In genomic region chr10:929965-930364, GRCh38 we compare ENCODE assay signal across 8 cellular contexts. TPM values are rescaled to one million over a fixed set of nuclear protein-coding genes. Genes with fewer than 3 reads are reported as not detected.
A peak's percentile ranks its signal among the peaks of the same experiment; 100 is the strongest.
DNase-seq lines count a peak whose midpoint lies in the region; ATAC-seq, FAIRE-seq and TF ChIP-seq lines count a peak whose summit lies in the region.

No MANE protein-coding gene starts in this region.

- DNase-seq in SK-N-MC (ENCODE audit: low read depth, low spot score) (no peak), fibroblast of mammary gland (ENCODE audit: low read depth) (no peak), skeletal muscle cell (ENCODE audit: low read depth) (no peak), UCSD-AML1 (lab: John Stamatoyannopoulos, UW; ENCODE audit: unreplicated experiment) (no peak), H54 (ENCODE audit: insufficient read length, low spot score) (no peak), omental fat pad (ENCODE audit: low spot score) (no peak)

- H3K36me3 ChIP-seq in BLaER1 treated with 17β-estradiol and CSF1 and Interleukin-3, amounts not matched to agents 10 nM and 100 nM, result peaks cover 19 to 41% (median 25%) of the 10 kb centered on the region in 11 experiments
- no peaks in the 10 kb centered on the region; the same call in 1 of the 2 replicates for H3K36me3 ChIP-seq in SK-N-MC (ENCODE audit: insufficient read depth, low read length)

- FAIRE-seq in H54 (lab: Jason Lieb, UNC), result no peak

- peaks cover 30 to 58% (median 47%) of the 10 kb centered on the region in 10 experiments for H3K4me1 ChIP-seq in BLaER1 treated with 17β-estradiol and CSF1 and Interleukin-3, amounts not matched to agents 10 nM and 100 nM

- ATAC-seq in GM21723 (IDR thresholded peaks at IDR 0.05; ENCODE audit: unreplicated experiment) (peak; percentile 38), omental fat pad (ENCODE audit: low FRiP score) (no peak)

- H3K27me3 ChIP-seq in BLaER1 treated with 17β-estradiol and CSF1 and Interleukin-3, amounts not matched to agents 10 nM and 100 nM, result peaks cover 0 to 5% (median 0%) of the 10 kb centered on the region in 11 experiments; a peak in 2 of 22 replicates

- H3K4me2 ChIP-seq in BLaER1 treated with 17β-estradiol and CSF1 and Interleukin-3, amounts not matched to agents 10 nM and 100 nM, result peak overlapping the region; percentile 78 to 94 (median 86)

- H3K9me3 ChIP-seq in BLaER1 treated with 17β-estradiol and CSF1 and Interleukin-3, amounts not matched to agents 10 nM and 100 nM (replicated peaks in 1 of 11), result no peaks in the 10 kb centered on the region
- no peaks in the 10 kb centered on the region for H3K9me3 ChIP-seq in SK-N-MC (ENCODE audit: low read depth, low read length)

- H3K27ac ChIP-seq in BLaER1 treated with 17β-estradiol and CSF1 and Interleukin-3, amounts not matched to agents 10 nM and 100 nM, result peak overlapping the region; percentile 97 to 100 (median 98)
- H3K27ac ChIP-seq in SK-N-MC, result no peak overlapping the region

- no peak for TF ChIP-seq POLR2A in H54 (IDR thresholded peaks at IDR 0.05; ENCODE audit: low read depth, low read length)

- H3K4me3 ChIP-seq in BLaER1 treated with 17β-estradiol and CSF1 and Interleukin-3, amounts not matched to agents 10 nM and 100 nM, result peak overlapping the region; percentile 90 to 97 (median 96)
- H3K4me3 ChIP-seq in SK-N-MC (peak overlapping the region; percentile 82), fibroblast of mammary gland (ENCODE audit: control insufficient read depth, low read depth, low read length) (peak overlapping the region; percentile 83), skeletal muscle cell (ENCODE audit: low read depth, low read length) (peak overlapping the region; percentile 76)

- peaks cover 56 to 64% (median 61%) of the 10 kb centered on the region in 11 experiments for H4K20me1 ChIP-seq in BLaER1 treated with 17β-estradiol and CSF1 and Interleukin-3, amounts not matched to agents 10 nM and 100 nM

- no peak for TF ChIP-seq CTCF in fibroblast of mammary gland (conservative IDR thresholded peaks at IDR 0.05; ENCODE audit: control insufficient read depth, insufficient read depth, low read depth, low read length)
- TF ChIP-seq CTCF in omental fat pad (IDR thresholded peaks at IDR 0.05), result no peak

- H3K9ac ChIP-seq in BLaER1 treated with 17β-estradiol and CSF1 and Interleukin-3, amounts not matched to agents 10 nM and 100 nM, result peak overlapping the region; percentile 99 to 100 (median 99)
- peak overlapping the region; percentile 82 for H3K9ac ChIP-seq in SK-N-MC (ENCODE audit: insufficient read length)

RNA-seq across cellular contexts. Expression of gene LARP4B, which starts 1.5 kb away (rescaled TPM):
- total RNA-seq in omental fat pad, result 100 to 1,000 TPM in 1 of 4 donors, 10 to 100 TPM in 3; 37.2 to 103 (median 54.7) TPM

RNA-seq across cellular contexts. Expression of gene GTPBP4, which starts 58.3 kb away (rescaled TPM):
- total RNA-seq in omental fat pad, result 100 to 1,000 TPM in 1 of 4 donors, 10 to 100 TPM in 3; 28.9 to 104 (median 40.0) TPM
